1 cellular context compared by ENCODE assay signal in genomic region chr13:36973621-36974268, GRCh38.
TF ChIP-seq lines count a peak whose summit lies in the region.

No MANE protein-coding gene starts in this region.

TF ChIP-seq in GM12878, 131 proteins besides CTCF, POLR2A, EP300 and RAD21:
- TF ChIP-seq NFIC (IDR thresholded peaks at IDR 0.05; ENCODE audit: low read depth, low read length) (0 out of 2 replicates have a peak, but pooled peaks have one; percentile 18), IKZF1 (conservative IDR thresholded peaks at IDR 0.05) (peak; percentile 49), SPI1 (IDR thresholded peaks at IDR 0.05; ENCODE audit: borderline replicate concordance, insufficient read depth, low read depth, low read length) (peak; percentile 98), MXI1 (IDR thresholded peaks at IDR 0.05; ENCODE audit: low read depth, low read length) (no peak), ZNF24 (IDR thresholded peaks at IDR 0.05) (0 out of 2 replicates have a peak, but pooled peaks have one; percentile 29), DPF2 (IDR thresholded peaks at IDR 0.05) (peak; percentile 60), MTA2 (IDR thresholded peaks at IDR 0.05; ENCODE audit: low read depth) (0 out of 2 replicates have a peak, but pooled peaks have one; percentile 48), RELB (IDR thresholded peaks at IDR 0.05; ENCODE audit: low read depth) (peak; percentile 34; the same call in 1 of the 2 replicates), ZBED1 (IDR thresholded peaks at IDR 0.05; ENCODE audit: borderline replicate concordance) (no peak), TAF1 (IDR thresholded peaks at IDR 0.05; ENCODE audit: borderline replicate concordance, low read depth, low read length) (no peak), IKZF2 (IDR thresholded peaks at IDR 0.05) (peak; percentile 43 to 59; a peak in 3 of 4 replicates), BCLAF1 (IDR thresholded peaks at IDR 0.05) (no peak), ZNF592 (IDR thresholded peaks at IDR 0.05) (no peak)
